In the genomic region with DNA sequence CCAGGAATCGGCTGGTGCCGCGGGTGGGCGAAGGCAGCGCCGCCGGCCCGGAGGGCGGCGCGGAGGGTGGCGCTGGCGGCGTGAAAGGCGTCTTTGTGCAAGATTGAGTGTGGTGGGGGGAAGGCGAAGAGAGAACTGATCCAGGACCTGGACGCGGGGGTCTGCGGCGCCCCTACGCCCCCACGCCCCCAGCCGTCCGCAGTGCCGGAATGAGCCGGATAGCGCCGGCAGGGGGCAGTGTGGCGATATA, we compare ENCODE assay signal across 1 cellular context.
TF ChIP-seq lines count a peak whose summit lies in the region.

No MANE protein-coding gene starts in this region.

TF ChIP-seq in endothelial cell of umbilical vein, 7 proteins besides CTCF, POLR2A, EP300 and RAD21:
- no peak for TF ChIP-seq GATA2 (IDR thresholded peaks at IDR 0.05; ENCODE audit: insufficient read depth, insufficient read length, low read depth, low read length)
- TF ChIP-seq FOS (IDR thresholded peaks at IDR 0.05; ENCODE audit: borderline replicate concordance, insufficient read depth, low read length), result no peak
- TF ChIP-seq, protein P1, sequence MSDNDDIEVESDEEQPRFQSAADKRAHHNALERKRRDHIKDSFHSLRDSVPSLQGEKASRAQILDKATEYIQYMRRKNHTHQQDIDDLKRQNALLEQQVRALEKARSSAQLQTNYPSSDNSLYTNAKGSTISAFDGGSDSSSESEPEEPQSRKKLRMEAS (IDR thresholded peaks at IDR 0.05; ENCODE audit: insufficient read depth, insufficient read length), result no peak
- no peak for TF ChIP-seq MYC (IDR thresholded peaks at IDR 0.05; ENCODE audit: low read depth, low read length)
- no peak for TF ChIP-seq JUN (IDR thresholded peaks at IDR 0.05; ENCODE audit: borderline replicate concordance, insufficient read depth, insufficient read length, low read depth)
- TF ChIP-seq POLR2AphosphoS5 (IDR thresholded peaks at IDR 0.05; ENCODE audit: insufficient read depth, low read depth, low read length), result no peak
- TF ChIP-seq EZH2 (IDR thresholded peaks at IDR 0.05; ENCODE audit: borderline replicate concordance, low read depth, low read length, severe bottlenecking), result no peak
